Comparison of ENCODE assay signal across 13 cellular contexts in the genomic region with DNA sequence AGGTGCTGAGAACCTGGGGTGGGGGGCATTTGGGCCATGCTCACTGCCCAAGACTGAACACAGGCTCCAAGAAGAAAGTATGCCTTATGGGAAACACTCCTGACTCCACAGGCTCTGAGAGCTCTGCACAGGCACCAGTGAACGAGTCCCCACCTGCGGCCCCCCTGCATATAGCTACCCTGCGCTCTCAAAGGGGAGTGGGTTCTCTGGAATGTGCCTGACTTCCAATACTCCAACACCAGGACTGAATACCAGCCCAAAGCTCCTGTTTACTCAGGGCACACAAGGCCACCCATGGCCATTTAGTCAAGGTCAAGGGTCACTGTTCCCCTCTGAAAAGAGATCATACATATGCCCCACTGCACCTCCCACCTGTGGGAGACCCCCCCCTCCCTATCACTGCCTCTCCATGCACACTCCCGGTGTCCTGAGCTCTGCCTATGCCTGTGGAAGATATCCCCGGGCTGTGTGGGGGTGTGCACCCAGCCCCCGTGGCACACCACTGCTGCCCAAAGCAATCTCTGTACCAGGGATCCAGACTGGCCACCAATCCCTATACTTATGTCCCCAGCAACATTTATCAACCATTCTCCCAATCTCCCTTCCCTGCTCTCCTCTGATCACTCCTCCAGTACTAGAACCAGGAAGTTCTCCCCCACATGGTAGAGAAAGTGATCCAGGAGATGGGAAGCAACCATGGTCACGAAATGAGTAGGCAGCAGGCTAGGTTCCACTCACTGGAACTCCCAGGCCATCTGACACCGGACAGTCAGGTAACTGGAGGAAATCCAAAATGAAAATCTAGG. TPM values are rescaled to one million over a fixed set of nuclear protein-coding genes. Genes with fewer than 3 reads are reported as not detected.
A peak's percentile ranks its signal among the peaks of the same experiment; 100 is the strongest.
DNase-seq lines count a peak whose midpoint lies in the region; ATAC-seq, FAIRE-seq and TF ChIP-seq lines count a peak whose summit lies in the region.
"Had no signal": no experiment of that assay in that cellular context is flagged by ENCODE, and none has a peak within 500 bp of the region (broad histone marks: within the 10 kb centered on the region; RNA-seq: fewer than 3 reads in every experiment).

No MANE protein-coding gene starts in this region.

- no peak overlapping the region for H3K27ac Mint-ChIP-seq in activated naive CD8-positive, alpha-beta T cell
- H3K27ac Mint-ChIP-seq in activated naive CD8-positive, alpha-beta T cell treated with anti-CD3 and anti-CD28 coated beads, Interleukin-2, amount 50 U/mL, for 24 hours, result no peak overlapping the region
- peak overlapping the region in 1 of 2 donors; percentile 89 for H3K27ac Mint-ChIP-seq in natural killer cell

- ATAC-seq in activated naive CD8-positive, alpha-beta T cell treated with anti-CD3 and anti-CD28 coated beads, Interleukin-2, amount 50 U/mL, for 24 hours, result no peak
- no peak for ATAC-seq in natural killer cell
- ATAC-seq: foreskin keratinocyte had no signal

- H3K9me3 Mint-ChIP-seq in activated naive CD8-positive, alpha-beta T cell (ENCODE audit: low read depth), result no peaks in the 10 kb centered on the region
- H3K9me3 Mint-ChIP-seq in activated naive CD8-positive, alpha-beta T cell treated with anti-CD3 and anti-CD28 coated beads, Interleukin-2, amount 50 U/mL, for 24 hours, result no peaks in the 10 kb centered on the region
- H3K9me3 Mint-ChIP-seq in natural killer cell, result no peaks in the 10 kb centered on the region

- intact Hi-C loops in dorsolateral prefrontal cortex (cut with DNase I) (loop anchor here in 1 of 2 donors (5.0 kb wide), 2 partner anchors 199 to 244 kb away; partner anchors contain the start of gene CDC25A), natural killer cell (cut with micrococcal nuclease) (no loop called here), testis (cut with DNase I; ENCODE audit: low total_unique reads) (no loop called here)

- H3K36me3 ChIP-seq in urinary bladder (ENCODE audit: insufficient read depth), result no peaks in the 10 kb centered on the region
- no peaks in the 10 kb centered on the region for H3K36me3 ChIP-seq in testis (ENCODE audit: low read depth, missing control alignments)

- TF ChIP-seq POLR2A in GM12891 (IDR thresholded peaks at IDR 0.05; ENCODE audit: low read depth, low read length) (no peak), testis (IDR thresholded peaks at IDR 0.05) (no peak)

- no peak for DNase-seq in activated naive CD8-positive, alpha-beta T cell treated with anti-CD3 and anti-CD28 coated beads, Interleukin-2, amount 50 U/mL, for 24 hours
- DNase-seq in dorsolateral prefrontal cortex (peak in 2 of 10 donors; percentile 15 to 34), natural killer cell (no peak), GM12891 (ENCODE audit: insufficient read length, low spot score) (no peak), testis (no peak), COLO829 (ENCODE audit: low spot score) (no peak)
- DNase-seq: amniotic stem cell; BE2C; foreskin keratinocyte; NCI-H1048; stimulated activated CD4-positive, alpha-beta T cell treated with anti-CD3 and anti-CD28 coated beads, Interleukin-2, amount 100 ng/mL, for 48 hours had no signal

- peaks cover 16% of the 10 kb centered on the region for H3K4me1 Mint-ChIP-seq in activated naive CD8-positive, alpha-beta T cell (ENCODE audit: low read depth)
- H3K4me1 Mint-ChIP-seq in activated naive CD8-positive, alpha-beta T cell treated with anti-CD3 and anti-CD28 coated beads, Interleukin-2, amount 50 U/mL, for 24 hours, result peaks cover 10% of the 10 kb centered on the region
- H3K4me1 Mint-ChIP-seq in natural killer cell, result peaks cover 0 to 38% of the 10 kb centered on the region in 2 donors

- no peak for FAIRE-seq in GM12891 (lab: Jason Lieb, UNC)

- H3K36me3 Mint-ChIP-seq in activated naive CD8-positive, alpha-beta T cell, result no peaks in the 10 kb centered on the region
- peaks cover 4% of the 10 kb centered on the region for H3K36me3 Mint-ChIP-seq in activated naive CD8-positive, alpha-beta T cell treated with anti-CD3 and anti-CD28 coated beads, Interleukin-2, amount 50 U/mL, for 24 hours (ENCODE audit: low read depth)
- no peaks in the 10 kb centered on the region for H3K36me3 Mint-ChIP-seq in natural killer cell

- WGBS in urinary bladder, result 91% methylated on average over 8 of the region's 8 CpGs
- 81% methylated on average over 5 to 8 of the region's 8 CpGs for WGBS in testis, 2 donors

- H3K27me3 Mint-ChIP-seq in activated naive CD8-positive, alpha-beta T cell, result no peaks in the 10 kb centered on the region
- H3K27me3 Mint-ChIP-seq in activated naive CD8-positive, alpha-beta T cell treated with anti-CD3 and anti-CD28 coated beads, Interleukin-2, amount 50 U/mL, for 24 hours, result no peaks in the 10 kb centered on the region
- H3K27me3 Mint-ChIP-seq in natural killer cell (ENCODE audit: low read depth in 2 of 2), result peaks cover 0 to 5% of the 10 kb centered on the region in 2 donors

- H3K27ac ChIP-seq in dorsolateral prefrontal cortex (peak overlapping the region in 38 of 59 donors; percentile 3 to 99 (median 97)), urinary bladder (ENCODE audit: low read depth) (peak overlapping the region; percentile 41), testis (no peak overlapping the region)

- H3K4me3 Mint-ChIP-seq in activated naive CD8-positive, alpha-beta T cell, result peak overlapping the region; percentile 85
- H3K4me3 Mint-ChIP-seq in activated naive CD8-positive, alpha-beta T cell treated with anti-CD3 and anti-CD28 coated beads, Interleukin-2, amount 50 U/mL, for 24 hours, result no peak overlapping the region
- peak overlapping the region; percentile 68 for H3K4me3 Mint-ChIP-seq in natural killer cell

- TF ChIP-seq CTCF in dorsolateral prefrontal cortex (IDR thresholded peaks at IDR 0.05 in 54 of 56, conservative IDR thresholded peaks at IDR 0.05 in 2 of 56; ENCODE audit: low read depth in 1 of 56, partially characterized antibody in 56 of 56) (no peak), natural killer cell (IDR thresholded peaks at IDR 0.05) (no peak), testis (IDR thresholded peaks at IDR 0.05) (no peak)

- H3K4me1 ChIP-seq in urinary bladder (ENCODE audit: insufficient read depth) (no peaks in the 10 kb centered on the region), testis (peaks cover 62% of the 10 kb centered on the region)
- H3K4me1 ChIP-seq: BE2C had no signal

- H3K4me3 ChIP-seq in dorsolateral prefrontal cortex (no peak overlapping the region), urinary bladder (ENCODE audit: low read depth, low read length) (no peak overlapping the region), testis (no peak overlapping the region)

- H3K27me3 ChIP-seq in dorsolateral prefrontal cortex (no peaks in the 10 kb centered on the region), testis (no peaks in the 10 kb centered on the region)
- H3K27me3 ChIP-seq: BE2C, foreskin keratinocyte had no signal

- H3K9me3 ChIP-seq in testis, result no peaks in the 10 kb centered on the region
- H3K9me3 ChIP-seq: BE2C had no signal

TF ChIP-seq in GM12891, 5 proteins besides CTCF, POLR2A, EP300 and RAD21:
- TF ChIP-seq POLR2AphosphoS5 (IDR thresholded peaks at IDR 0.05; ENCODE audit: low read depth, low read length), result no peak
- TF ChIP-seq PAX5 (IDR thresholded peaks at IDR 0.05; ENCODE audit: insufficient read depth, low read length, severe bottlenecking), result no peak
- TF ChIP-seq TAF1 (IDR thresholded peaks at IDR 0.05; ENCODE audit: low read depth, low read length), result no peak
- no peak for TF ChIP-seq SPI1 (IDR thresholded peaks at IDR 0.05; ENCODE audit: low read depth, low read length)
- TF ChIP-seq POU2F2 (IDR thresholded peaks at IDR 0.05; ENCODE audit: low read depth, low read length), result no peak

RNA-seq across cellular contexts. Expression of gene PLXNB1, which starts 1.5 kb away (rescaled TPM):
- total RNA-seq in dorsolateral prefrontal cortex, result 100 to 1,000 TPM in 116 of 120 experiments, 10 to 100 TPM in 4; 88.5 to 492 (median 177) TPM
- total RNA-seq in natural killer cell, result 1 to 10 TPM; 4.3 to 5.0 (median 4.4) TPM
- total RNA-seq in urinary bladder, result 22.7 TPM
- polyA plus RNA-seq in urinary bladder, result 65.7 TPM
- 9.8 TPM for polyA plus RNA-seq in GM12891 (2012; ENCODE audit: low read depth, missing spikeins)
- total RNA-seq in testis, result 10 to 100 TPM; 70.2 to 79.2 TPM
- 41.5 TPM for polyA plus RNA-seq in testis (ENCODE audit: insufficient read depth, low read depth, low replicate concordance)

RNA-seq across cellular contexts. Expression of gene CCDC51, which starts 8.5 kb away (rescaled TPM):
- 10 to 100 TPM in 60 of 120 experiments, 1 to 10 TPM in 60; 5.5 to 17.7 (median 10.0) TPM for total RNA-seq in dorsolateral prefrontal cortex
- 1 to 10 TPM; 4.4 to 8.8 (median 6.8) TPM for total RNA-seq in natural killer cell
- 6.0 TPM for total RNA-seq in urinary bladder
- 17.6 TPM for polyA plus RNA-seq in urinary bladder
- polyA plus RNA-seq in GM12891 (2012; ENCODE audit: low read depth, missing spikeins), result 15.6 TPM
- total RNA-seq in testis, result 10 to 100 TPM; 11.7 to 16.0 TPM
- 16.0 TPM for polyA plus RNA-seq in testis (ENCODE audit: insufficient read depth, low read depth, low replicate concordance)

RNA-seq across cellular contexts. Expression of gene TMA7, which starts 8.6 kb away (rescaled TPM):
- 100 to 1,000 TPM; 127 to 251 (median 193) TPM for total RNA-seq in dorsolateral prefrontal cortex
- total RNA-seq in natural killer cell, result 100 to 1,000 TPM; 192 to 239 (median 229) TPM
- 127 TPM for total RNA-seq in urinary bladder
- 262 TPM for polyA plus RNA-seq in urinary bladder
- 678 TPM for polyA plus RNA-seq in GM12891 (2012; ENCODE audit: low read depth, missing spikeins)
- total RNA-seq in testis, result 100 to 1,000 TPM; 380 to 393 TPM
- 425 TPM for polyA plus RNA-seq in testis (ENCODE audit: insufficient read depth, low read depth, low replicate concordance)

RNA-seq across cellular contexts. Expression of gene ATRIP, which starts 15.1 kb away (rescaled TPM):
- total RNA-seq in dorsolateral prefrontal cortex, result 10 to 100 TPM in 5 of 120 experiments, 1 to 10 TPM in 115; 3.5 to 10.4 (median 6.0) TPM
- total RNA-seq in natural killer cell, result 10 to 100 TPM in 2 of 3 donors, 1 to 10 TPM in 1; 8.5 to 11.0 (median 10.6) TPM
- total RNA-seq in urinary bladder, result 4.7 TPM
- polyA plus RNA-seq in urinary bladder, result 6.6 TPM
- 6.0 TPM for polyA plus RNA-seq in GM12891 (2012; ENCODE audit: low read depth, missing spikeins)
- total RNA-seq in testis, result 10 to 100 TPM; 25.0 to 26.3 TPM
- polyA plus RNA-seq in testis (ENCODE audit: insufficient read depth, low read depth, low replicate concordance), result 56.5 TPM

RNA-seq across cellular contexts. Expression of gene FBXW12, which starts 59.4 kb away (rescaled TPM):
- total RNA-seq in dorsolateral prefrontal cortex (1 to 10 TPM in 107 of 120 experiments, under 1 TPM in 13; 0.40 to 4.1 (median 1.8) TPM), natural killer cell (under 1 TPM in 1 of 3 donors, not detected in 2; 0.25 TPM), urinary bladder (0.32 TPM), testis (1 to 10 TPM in 1 of 2 donors, under 1 TPM in 1; 0.81 to 2.0 TPM)
- polyA plus RNA-seq in urinary bladder (not detected), testis (ENCODE audit: insufficient read depth, low read depth, low replicate concordance) (0.98 TPM)
- not detected for polyA plus RNA-seq in GM12891 (2012; ENCODE audit: low read depth, missing spikeins)
- total RNA-seq: foreskin keratinocyte had no signal
- polyA plus RNA-seq: foreskin keratinocyte had no signal

Comparison
In these comparisons a context has a peak if more than half of its experiments do, and no peak if none do; other contexts are left out.
1. H3K27ac ChIP-seq: peak in dorsolateral prefrontal cortex (38 of 59) and urinary bladder (single experiment); none in testis (0 of 2).